In the genomic region with DNA sequence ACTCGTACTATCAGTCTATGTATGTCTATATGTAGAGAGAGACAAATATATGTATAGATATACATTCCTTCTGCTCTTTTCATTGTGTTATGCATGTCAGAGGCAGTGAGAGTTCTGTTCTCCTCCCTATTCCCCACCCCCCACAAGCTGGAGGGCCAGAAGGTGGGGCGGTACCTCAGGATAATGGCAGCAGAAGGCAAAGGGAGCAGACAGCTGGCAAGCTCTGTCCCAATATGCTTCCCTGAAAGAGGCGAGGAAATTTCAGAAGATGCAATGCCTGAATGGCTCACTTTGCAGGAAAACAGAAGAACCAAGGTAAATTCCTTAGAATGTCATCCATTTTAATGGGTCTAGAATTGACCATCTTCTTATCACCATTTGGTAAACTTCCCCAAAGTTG, we compare ENCODE assay signal across 1 cellular context.
A peak's percentile ranks its signal among the peaks of the same experiment; 100 is the strongest.
TF ChIP-seq lines count a peak whose summit lies in the region.

No MANE protein-coding gene starts in this region.

TF ChIP-seq in K562, 482 proteins besides CTCF, POLR2A, EP300 and RAD21 (continued from another document and continues in another):
- TF ChIP-seq ARID1B (IDR thresholded peaks at IDR 0.05) = peak; percentile 60; the same call in 1 of the 2 replicates
- peak; percentile 16; the same call in 1 of the 2 replicates for TF ChIP-seq ZNF239 (CRISPR knock-in tag; IDR thresholded peaks at IDR 0.05)
- TF ChIP-seq PTTG1 (tag; IDR thresholded peaks at IDR 0.05; ENCODE audit: low read depth) = no peak
- TF ChIP-seq POLR2G (IDR thresholded peaks at IDR 0.05; ENCODE audit: low read depth, low read length) = peak; percentile 48; the same call in 1 of the 2 replicates
- TF ChIP-seq, protein P1, sequence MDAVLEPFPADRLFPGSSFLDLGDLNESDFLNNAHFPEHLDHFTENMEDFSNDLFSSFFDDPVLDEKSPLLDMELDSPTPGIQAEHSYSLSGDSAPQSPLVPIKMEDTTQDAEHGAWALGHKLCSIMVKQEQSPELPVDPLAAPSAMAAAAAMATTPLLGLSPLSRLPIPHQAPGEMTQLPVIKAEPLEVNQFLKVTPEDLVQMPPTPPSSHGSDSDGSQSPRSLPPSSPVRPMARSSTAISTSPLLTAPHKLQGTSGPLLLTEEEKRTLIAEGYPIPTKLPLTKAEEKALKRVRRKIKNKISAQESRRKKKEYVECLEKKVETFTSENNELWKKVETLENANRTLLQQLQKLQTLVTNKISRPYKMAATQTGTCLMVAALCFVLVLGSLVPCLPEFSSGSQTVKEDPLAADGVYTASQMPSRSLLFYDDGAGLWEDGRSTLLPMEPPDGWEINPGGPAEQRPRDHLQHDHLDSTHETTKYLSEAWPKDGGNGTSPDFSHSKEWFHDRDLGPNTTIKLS (IDR thresholded peaks at IDR 0.05; ENCODE audit: borderline replicate concordance, low read depth) = 0 out of 2 replicates have a peak, but pooled peaks have one; percentile 7
- TF ChIP-seq, protein P2, sequence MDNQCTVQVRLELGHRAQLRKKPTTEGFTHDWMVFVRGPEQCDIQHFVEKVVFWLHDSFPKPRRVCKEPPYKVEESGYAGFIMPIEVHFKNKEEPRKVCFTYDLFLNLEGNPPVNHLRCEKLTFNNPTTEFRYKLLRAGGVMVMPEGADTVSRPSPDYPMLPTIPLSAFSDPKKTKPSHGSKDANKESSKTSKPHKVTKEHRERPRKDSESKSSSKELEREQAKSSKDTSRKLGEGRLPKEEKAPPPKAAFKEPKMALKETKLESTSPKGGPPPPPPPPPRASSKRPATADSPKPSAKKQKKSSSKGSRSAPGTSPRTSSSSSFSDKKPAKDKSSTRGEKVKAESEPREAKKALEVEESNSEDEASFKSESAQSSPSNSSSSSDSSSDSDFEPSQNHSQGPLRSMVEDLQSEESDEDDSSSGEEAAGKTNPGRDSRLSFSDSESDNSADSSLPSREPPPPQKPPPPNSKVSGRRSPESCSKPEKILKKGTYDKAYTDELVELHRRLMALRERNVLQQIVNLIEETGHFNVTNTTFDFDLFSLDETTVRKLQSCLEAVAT (IDR thresholded peaks at IDR 0.05) = peak; percentile 87 to 90
- no peak for TF ChIP-seq THRAP3 (IDR thresholded peaks at IDR 0.05; ENCODE audit: borderline replicate concordance)
- TF ChIP-seq POLR2B (IDR thresholded peaks at IDR 0.05; ENCODE audit: low read depth, partially characterized antibody) = peak; percentile 85
- TF ChIP-seq CSDE1 (IDR thresholded peaks at IDR 0.05) = peak in 1 of 2 experiments; percentile 40; a peak in 1 of 4 replicates
- no peak for TF ChIP-seq KHSRP (IDR thresholded peaks at IDR 0.05)
- no peak for TF ChIP-seq ZNF197 (CRISPR knock-in tag; IDR thresholded peaks at IDR 0.05; ENCODE audit: low read depth)
- TF ChIP-seq POLR2AphosphoS5 (IDR thresholded peaks at IDR 0.05; ENCODE audit: control insufficient read depth, insufficient read depth, low read depth, low read length) = peak; percentile 57
- TF ChIP-seq, protein P3, sequence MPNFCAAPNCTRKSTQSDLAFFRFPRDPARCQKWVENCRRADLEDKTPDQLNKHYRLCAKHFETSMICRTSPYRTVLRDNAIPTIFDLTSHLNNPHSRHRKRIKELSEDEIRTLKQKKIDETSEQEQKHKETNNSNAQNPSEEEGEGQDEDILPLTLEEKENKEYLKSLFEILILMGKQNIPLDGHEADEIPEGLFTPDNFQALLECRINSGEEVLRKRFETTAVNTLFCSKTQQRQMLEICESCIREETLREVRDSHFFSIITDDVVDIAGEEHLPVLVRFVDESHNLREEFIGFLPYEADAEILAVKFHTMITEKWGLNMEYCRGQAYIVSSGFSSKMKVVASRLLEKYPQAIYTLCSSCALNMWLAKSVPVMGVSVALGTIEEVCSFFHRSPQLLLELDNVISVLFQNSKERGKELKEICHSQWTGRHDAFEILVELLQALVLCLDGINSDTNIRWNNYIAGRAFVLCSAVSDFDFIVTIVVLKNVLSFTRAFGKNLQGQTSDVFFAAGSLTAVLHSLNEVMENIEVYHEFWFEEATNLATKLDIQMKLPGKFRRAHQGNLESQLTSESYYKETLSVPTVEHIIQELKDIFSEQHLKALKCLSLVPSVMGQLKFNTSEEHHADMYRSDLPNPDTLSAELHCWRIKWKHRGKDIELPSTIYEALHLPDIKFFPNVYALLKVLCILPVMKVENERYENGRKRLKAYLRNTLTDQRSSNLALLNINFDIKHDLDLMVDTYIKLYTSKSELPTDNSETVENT (CRISPR knock-in tag; IDR thresholded peaks at IDR 0.05) = 0 out of 2 replicates have a peak, but pooled peaks have one; percentile 47
- TF ChIP-seq ADNP (tag; IDR thresholded peaks at IDR 0.05) = no peak
- TF ChIP-seq JUND (IDR thresholded peaks at IDR 0.05; ENCODE audit: borderline replicate concordance, low read depth, low read length) = peak; percentile 63
- TF ChIP-seq JUND (tag; IDR thresholded peaks at IDR 0.05; ENCODE audit: borderline replicate concordance, low read depth, low read length) = peak; percentile 47; the same call in 2 of the 3 replicates
- TF ChIP-seq CEBPB (tag; IDR thresholded peaks at IDR 0.05) = 0 out of 2 replicates have a peak, but pooled peaks have one; percentile 16
- no peak for TF ChIP-seq ZNF174 (CRISPR knock-in tag; IDR thresholded peaks at IDR 0.05)
- TF ChIP-seq, protein P4, sequence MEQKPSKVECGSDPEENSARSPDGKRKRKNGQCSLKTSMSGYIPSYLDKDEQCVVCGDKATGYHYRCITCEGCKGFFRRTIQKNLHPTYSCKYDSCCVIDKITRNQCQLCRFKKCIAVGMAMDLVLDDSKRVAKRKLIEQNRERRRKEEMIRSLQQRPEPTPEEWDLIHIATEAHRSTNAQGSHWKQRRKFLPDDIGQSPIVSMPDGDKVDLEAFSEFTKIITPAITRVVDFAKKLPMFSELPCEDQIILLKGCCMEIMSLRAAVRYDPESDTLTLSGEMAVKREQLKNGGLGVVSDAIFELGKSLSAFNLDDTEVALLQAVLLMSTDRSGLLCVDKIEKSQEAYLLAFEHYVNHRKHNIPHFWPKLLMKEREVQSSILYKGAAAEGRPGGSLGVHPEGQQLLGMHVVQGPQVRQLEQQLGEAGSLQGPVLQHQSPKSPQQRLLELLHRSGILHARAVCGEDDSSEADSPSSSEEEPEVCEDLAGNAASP (IDR thresholded peaks at IDR 0.05) = no peak
- peak; percentile 40; the same call in 1 of the 2 replicates for TF ChIP-seq CC2D1A (IDR thresholded peaks at IDR 0.05)
- peak in 1 of 2 experiments; percentile 20; a peak in 1 of 4 replicates for TF ChIP-seq FOXK2 (conservative IDR thresholded peaks at IDR 0.05 in 1 of 2, IDR thresholded peaks at IDR 0.05 in 1 of 2; ENCODE audit: low read depth in 2 of 2)
- TF ChIP-seq, protein P5, sequence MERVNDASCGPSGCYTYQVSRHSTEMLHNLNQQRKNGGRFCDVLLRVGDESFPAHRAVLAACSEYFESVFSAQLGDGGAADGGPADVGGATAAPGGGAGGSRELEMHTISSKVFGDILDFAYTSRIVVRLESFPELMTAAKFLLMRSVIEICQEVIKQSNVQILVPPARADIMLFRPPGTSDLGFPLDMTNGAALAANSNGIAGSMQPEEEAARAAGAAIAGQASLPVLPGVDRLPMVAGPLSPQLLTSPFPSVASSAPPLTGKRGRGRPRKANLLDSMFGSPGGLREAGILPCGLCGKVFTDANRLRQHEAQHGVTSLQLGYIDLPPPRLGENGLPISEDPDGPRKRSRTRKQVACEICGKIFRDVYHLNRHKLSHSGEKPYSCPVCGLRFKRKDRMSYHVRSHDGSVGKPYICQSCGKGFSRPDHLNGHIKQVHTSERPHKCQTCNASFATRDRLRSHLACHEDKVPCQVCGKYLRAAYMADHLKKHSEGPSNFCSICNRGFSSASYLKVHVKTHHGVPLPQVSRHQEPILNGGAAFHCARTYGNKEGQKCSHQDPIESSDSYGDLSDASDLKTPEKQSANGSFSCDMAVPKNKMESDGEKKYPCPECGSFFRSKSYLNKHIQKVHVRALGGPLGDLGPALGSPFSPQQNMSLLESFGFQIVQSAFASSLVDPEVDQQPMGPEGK (CRISPR knock-in tag; IDR thresholded peaks at IDR 0.05; ENCODE audit: borderline replicate concordance) = 0 out of 2 replicates have a peak, but pooled peaks have one; percentile 25
- TF ChIP-seq, protein P6, sequence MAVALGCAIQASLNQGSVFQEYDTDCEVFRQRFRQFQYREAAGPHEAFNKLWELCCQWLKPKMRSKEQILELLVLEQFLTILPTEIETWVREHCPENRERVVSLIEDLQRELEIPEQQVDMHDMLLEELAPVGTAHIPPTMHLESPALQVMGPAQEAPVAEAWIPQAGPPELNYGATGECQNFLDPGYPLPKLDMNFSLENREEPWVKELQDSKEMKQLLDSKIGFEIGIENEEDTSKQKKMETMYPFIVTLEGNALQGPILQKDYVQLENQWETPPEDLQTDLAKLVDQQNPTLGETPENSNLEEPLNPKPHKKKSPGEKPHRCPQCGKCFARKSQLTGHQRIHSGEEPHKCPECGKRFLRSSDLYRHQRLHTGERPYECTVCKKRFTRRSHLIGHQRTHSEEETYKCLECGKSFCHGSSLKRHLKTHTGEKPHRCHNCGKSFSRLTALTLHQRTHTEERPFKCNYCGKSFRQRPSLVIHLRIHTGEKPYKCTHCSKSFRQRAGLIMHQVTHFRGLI (CRISPR knock-in tag; IDR thresholded peaks at IDR 0.05) = peak; percentile 77; the same call in 1 of the 2 replicates
- peak in 1 of 2 experiments; percentile 51; a peak in 1 of 4 replicates for TF ChIP-seq RCOR1 (IDR thresholded peaks at IDR 0.05; ENCODE audit: borderline replicate concordance in 1 of 2, low read depth in 2 of 2, low read length in 2 of 2)
- peak; percentile 55; the same call in 1 of the 2 replicates for TF ChIP-seq PML (IDR thresholded peaks at IDR 0.05; ENCODE audit: low read length)
- TF ChIP-seq RBM34 (IDR thresholded peaks at IDR 0.05; ENCODE audit: borderline replicate concordance, insufficient read depth, low read length) = no peak
- TF ChIP-seq SMAD4 (CRISPR knock-in tag; conservative IDR thresholded peaks at IDR 0.05) = peak; percentile 65
- peak in 1 of 2 experiments; percentile 67; a peak in 2 of 4 replicates for TF ChIP-seq HDAC1 (IDR thresholded peaks at IDR 0.05)
- TF ChIP-seq, protein P7, sequence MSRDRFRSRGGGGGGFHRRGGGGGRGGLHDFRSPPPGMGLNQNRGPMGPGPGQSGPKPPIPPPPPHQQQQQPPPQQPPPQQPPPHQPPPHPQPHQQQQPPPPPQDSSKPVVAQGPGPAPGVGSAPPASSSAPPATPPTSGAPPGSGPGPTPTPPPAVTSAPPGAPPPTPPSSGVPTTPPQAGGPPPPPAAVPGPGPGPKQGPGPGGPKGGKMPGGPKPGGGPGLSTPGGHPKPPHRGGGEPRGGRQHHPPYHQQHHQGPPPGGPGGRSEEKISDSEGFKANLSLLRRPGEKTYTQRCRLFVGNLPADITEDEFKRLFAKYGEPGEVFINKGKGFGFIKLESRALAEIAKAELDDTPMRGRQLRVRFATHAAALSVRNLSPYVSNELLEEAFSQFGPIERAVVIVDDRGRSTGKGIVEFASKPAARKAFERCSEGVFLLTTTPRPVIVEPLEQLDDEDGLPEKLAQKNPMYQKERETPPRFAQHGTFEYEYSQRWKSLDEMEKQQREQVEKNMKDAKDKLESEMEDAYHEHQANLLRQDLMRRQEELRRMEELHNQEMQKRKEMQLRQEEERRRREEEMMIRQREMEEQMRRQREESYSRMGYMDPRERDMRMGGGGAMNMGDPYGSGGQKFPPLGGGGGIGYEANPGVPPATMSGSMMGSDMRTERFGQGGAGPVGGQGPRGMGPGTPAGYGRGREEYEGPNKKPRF (IDR thresholded peaks at IDR 0.05; ENCODE audit: low read depth, low read length) = no peak
- no peak for TF ChIP-seq NR2C2 (CRISPR knock-in tag; IDR thresholded peaks at IDR 0.05)
- 0 out of 2 replicates have a peak, but pooled peaks have one; percentile 1 for TF ChIP-seq NR2C2 (tag; IDR thresholded peaks at IDR 0.05)
- no peak for TF ChIP-seq GATA2 (CRISPR knock-in tag; IDR thresholded peaks at IDR 0.05)
- TF ChIP-seq PYGO2 (tag; IDR thresholded peaks at IDR 0.05) = 0 out of 2 replicates have a peak, but pooled peaks have one; percentile 3
- TF ChIP-seq, protein P8, sequence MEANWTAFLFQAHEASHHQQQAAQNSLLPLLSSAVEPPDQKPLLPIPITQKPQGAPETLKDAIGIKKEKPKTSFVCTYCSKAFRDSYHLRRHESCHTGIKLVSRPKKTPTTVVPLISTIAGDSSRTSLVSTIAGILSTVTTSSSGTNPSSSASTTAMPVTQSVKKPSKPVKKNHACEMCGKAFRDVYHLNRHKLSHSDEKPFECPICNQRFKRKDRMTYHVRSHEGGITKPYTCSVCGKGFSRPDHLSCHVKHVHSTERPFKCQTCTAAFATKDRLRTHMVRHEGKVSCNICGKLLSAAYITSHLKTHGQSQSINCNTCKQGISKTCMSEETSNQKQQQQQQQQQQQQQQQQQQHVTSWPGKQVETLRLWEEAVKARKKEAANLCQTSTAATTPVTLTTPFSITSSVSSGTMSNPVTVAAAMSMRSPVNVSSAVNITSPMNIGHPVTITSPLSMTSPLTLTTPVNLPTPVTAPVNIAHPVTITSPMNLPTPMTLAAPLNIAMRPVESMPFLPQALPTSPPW (CRISPR knock-in tag; IDR thresholded peaks at IDR 0.05) = peak; percentile 63
- peak; percentile 61; the same call in 1 of the 2 replicates for TF ChIP-seq ZNF766 (CRISPR knock-in tag; conservative IDR thresholded peaks at IDR 0.05)
- TF ChIP-seq, protein P9, sequence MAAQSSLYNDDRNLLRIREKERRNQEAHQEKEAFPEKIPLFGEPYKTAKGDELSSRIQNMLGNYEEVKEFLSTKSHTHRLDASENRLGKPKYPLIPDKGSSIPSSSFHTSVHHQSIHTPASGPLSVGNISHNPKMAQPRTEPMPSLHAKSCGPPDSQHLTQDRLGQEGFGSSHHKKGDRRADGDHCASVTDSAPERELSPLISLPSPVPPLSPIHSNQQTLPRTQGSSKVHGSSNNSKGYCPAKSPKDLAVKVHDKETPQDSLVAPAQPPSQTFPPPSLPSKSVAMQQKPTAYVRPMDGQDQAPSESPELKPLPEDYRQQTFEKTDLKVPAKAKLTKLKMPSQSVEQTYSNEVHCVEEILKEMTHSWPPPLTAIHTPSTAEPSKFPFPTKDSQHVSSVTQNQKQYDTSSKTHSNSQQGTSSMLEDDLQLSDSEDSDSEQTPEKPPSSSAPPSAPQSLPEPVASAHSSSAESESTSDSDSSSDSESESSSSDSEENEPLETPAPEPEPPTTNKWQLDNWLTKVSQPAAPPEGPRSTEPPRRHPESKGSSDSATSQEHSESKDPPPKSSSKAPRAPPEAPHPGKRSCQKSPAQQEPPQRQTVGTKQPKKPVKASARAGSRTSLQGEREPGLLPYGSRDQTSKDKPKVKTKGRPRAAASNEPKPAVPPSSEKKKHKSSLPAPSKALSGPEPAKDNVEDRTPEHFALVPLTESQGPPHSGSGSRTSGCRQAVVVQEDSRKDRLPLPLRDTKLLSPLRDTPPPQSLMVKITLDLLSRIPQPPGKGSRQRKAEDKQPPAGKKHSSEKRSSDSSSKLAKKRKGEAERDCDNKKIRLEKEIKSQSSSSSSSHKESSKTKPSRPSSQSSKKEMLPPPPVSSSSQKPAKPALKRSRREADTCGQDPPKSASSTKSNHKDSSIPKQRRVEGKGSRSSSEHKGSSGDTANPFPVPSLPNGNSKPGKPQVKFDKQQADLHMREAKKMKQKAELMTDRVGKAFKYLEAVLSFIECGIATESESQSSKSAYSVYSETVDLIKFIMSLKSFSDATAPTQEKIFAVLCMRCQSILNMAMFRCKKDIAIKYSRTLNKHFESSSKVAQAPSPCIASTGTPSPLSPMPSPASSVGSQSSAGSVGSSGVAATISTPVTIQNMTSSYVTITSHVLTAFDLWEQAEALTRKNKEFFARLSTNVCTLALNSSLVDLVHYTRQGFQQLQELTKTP (IDR thresholded peaks at IDR 0.05; ENCODE audit: low read depth in 1 of 2, partially characterized antibody in 2 of 2) = peak; percentile 45 to 85
- TF ChIP-seq NFIC (IDR thresholded peaks at IDR 0.05) = 0 out of 2 replicates have a peak, but pooled peaks have one; percentile 33
- TF ChIP-seq MCM5 (IDR thresholded peaks at IDR 0.05; ENCODE audit: low read depth) = no peak
- 0 out of 2 replicates have a peak, but pooled peaks have one; percentile 16 for TF ChIP-seq ZNF583 (CRISPR knock-in tag; IDR thresholded peaks at IDR 0.05)
- peak; percentile 79 for TF ChIP-seq SUPT5H (IDR thresholded peaks at IDR 0.05)
- peak; percentile 71 for TF ChIP-seq SOX6 (IDR thresholded peaks at IDR 0.05)
- TF ChIP-seq TAF9B (IDR thresholded peaks at IDR 0.05; ENCODE audit: partially characterized antibody) = peak; percentile 84
- TF ChIP-seq MEF2D (tag; conservative IDR thresholded peaks at IDR 0.05; ENCODE audit: low read depth) = peak; percentile 59; the same call in 1 of the 2 replicates
